ENCODE assay signal across 11 cellular contexts in genomic region chr16:56662357-56663354, GRCh38. TPM values are rescaled to one million over a fixed set of nuclear protein-coding genes. Genes with fewer than 3 reads are reported as not detected.
DNase-seq lines count a peak whose midpoint lies in the region; ATAC-seq and TF ChIP-seq lines count a peak whose summit lies in the region.
"Had no signal": no experiment of that assay in that cellular context is flagged by ENCODE, and none has a peak within 500 bp of the region (broad histone marks: within the 10 kb centered on the region; RNA-seq: fewer than 3 reads in every experiment).

No MANE protein-coding gene starts in this region.

- ATAC-seq in central memory CD8-positive, alpha-beta T cell (replicated peaks; ENCODE audit: extremely low read depth, poor library complexity, severe bottlenecking): peak; percentile 55
- ATAC-seq in HG03175 (IDR thresholded peaks at IDR 0.05; ENCODE audit: unreplicated experiment): no peak
- no peak for ATAC-seq in HG02938 (IDR thresholded peaks at IDR 0.05; ENCODE audit: unreplicated experiment)
- ATAC-seq: Right ventricle myocardium inferior had no signal

- H3K4me1 Mint-ChIP-seq in IgD-negative memory B cell: peaks cover 3 to 12% (median 8%) of the 10 kb centered on the region in 3 donors
- peaks cover 36% of the 10 kb centered on the region for H3K4me1 Mint-ChIP-seq in central memory CD8-positive, alpha-beta T cell
- peaks cover 15% of the 10 kb centered on the region for H3K4me1 Mint-ChIP-seq in nephron

- DNase-seq in AG09309 (ENCODE audit: low read depth): no peak
- DNase-seq in central memory CD8-positive, alpha-beta T cell (ENCODE audit: low spot score in 2 of 2): no peak
- DNase-seq in kidney tubule cell (ENCODE audit: low spot score): no peak
- DNase-seq in GM20000 (ENCODE audit: low spot score): no peak
- DNase-seq: activated gamma-delta T cell treated with Interleukin-2 at 50 U/mL for 16 hours, DMS79 treated with DMSO at 0.1 percent for 48 hours had no signal

- peak overlapping the region; percentile 6; the same call in 1 of the 2 replicates for H3K4me3 ChIP-seq in AG09309 (ENCODE audit: control insufficient read depth, low read depth, low read length)

- H3K27me3 Mint-ChIP-seq in IgD-negative memory B cell (peaks cover 41% of the 10 kb centered on the region), nephron (ENCODE audit: low read depth) (peaks cover 100% of the 10 kb centered on the region)
- peaks cover 14% of the 10 kb centered on the region for H3K27me3 Mint-ChIP-seq in central memory CD8-positive, alpha-beta T cell

- H3K9me3 Mint-ChIP-seq in IgD-negative memory B cell (no peaks in the 10 kb centered on the region), nephron (no peaks in the 10 kb centered on the region)
- no peaks in the 10 kb centered on the region for H3K9me3 Mint-ChIP-seq in central memory CD8-positive, alpha-beta T cell

- H3K36me3 Mint-ChIP-seq in IgD-negative memory B cell (no peaks in the 10 kb centered on the region), nephron (ENCODE audit: low read depth) (peaks cover 12% of the 10 kb centered on the region)
- peaks cover 9% of the 10 kb centered on the region for H3K36me3 Mint-ChIP-seq in central memory CD8-positive, alpha-beta T cell (ENCODE audit: insufficient read depth)

- H3K27ac Mint-ChIP-seq in IgD-negative memory B cell (no peak overlapping the region), nephron (no peak overlapping the region)
- peak overlapping the region; percentile 84 for H3K27ac Mint-ChIP-seq in central memory CD8-positive, alpha-beta T cell (ENCODE audit: low read depth)

- peak overlapping the region in 3 of 4 donors; percentile 60 to 73 (median 60) for H3K4me3 Mint-ChIP-seq in IgD-negative memory B cell
- H3K4me3 Mint-ChIP-seq in central memory CD8-positive, alpha-beta T cell: peak overlapping the region; percentile 85
- H3K4me3 Mint-ChIP-seq in nephron: peak overlapping the region; percentile 59 to 70 (median 67)

- TF ChIP-seq CTCF in AG09309 (IDR thresholded peaks at IDR 0.05; ENCODE audit: control insufficient read depth, insufficient read depth, low read depth, low read length, missing control alignments): no peak
- TF ChIP-seq CTCF in nephron (IDR thresholded peaks at IDR 0.05; ENCODE audit: unreplicated experiment in 3 of 3): no peak
- no peak for TF ChIP-seq CTCF in GM20000 (IDR thresholded peaks at IDR 0.05; ENCODE audit: extremely low read depth, missing control alignments)

RNA-seq across cellular contexts. Expression of gene MT1F, which starts 4.9 kb away (rescaled TPM):
- 9.7 TPM for polyA plus RNA-seq in IgD-negative memory B cell

RNA-seq across cellular contexts. Expression of gene MT1G, which starts 5.2 kb away (rescaled TPM):
- polyA plus RNA-seq in IgD-negative memory B cell: not detected

RNA-seq across cellular contexts. Expression of gene MT1H, which starts 7.0 kb away (rescaled TPM):
- polyA plus RNA-seq in IgD-negative memory B cell: not detected

RNA-seq across cellular contexts. Expression of gene MT1B, which starts 11.0 kb away (rescaled TPM):
- not detected for polyA plus RNA-seq in IgD-negative memory B cell

RNA-seq across cellular contexts. Expression of gene MT1X, which starts 19.6 kb away (rescaled TPM):
- 14.2 TPM for polyA plus RNA-seq in IgD-negative memory B cell
